In genomic region chr1:108511764-108512163, GRCh38 we compare ENCODE assay signal across 19 cellular contexts.
"Had no signal": no experiment of that assay in that cellular context is flagged by ENCODE, and none has a peak within 500 bp of the region (broad histone marks: within the 10 kb centered on the region; RNA-seq: fewer than 3 reads in every experiment).

No MANE protein-coding gene starts in this region.

- H3K36me3 Mint-ChIP-seq: immature natural killer cell had no signal

- H3K4me3 Mint-ChIP-seq: activated CD8-positive, alpha-beta T cell treated with anti-CD3 and anti-CD28 coated beads, Interleukin-2, amount 10 ng/mL, durations not matched to agents 7 days and 5 days; activated T-helper 1 cell treated with anti-CD3 and anti-CD28 coated beads, Interleukin-12 subunit alpha, Interleukin-12 subunit beta, Interleukin-2, Interleukin-4 antibody, amounts not matched to agents 30 ng/mL and 10 ng/mL and 1 ng/mL, durations not matched to agents 14 hours and 24 hours and 36 hours; immature natural killer cell; naive thymus-derived CD8-positive, alpha-beta T cell; WTC11 had no signal

- H3K9me3 Mint-ChIP-seq: immature natural killer cell; naive thymus-derived CD8-positive, alpha-beta T cell had no signal

- H3K4me3 ChIP-seq: ascending aorta, esophagus muscularis mucosa, right atrium auricular region, suprapubic skin, upper lobe of left lung had no signal

- H3K4me1 Mint-ChIP-seq: immature natural killer cell; naive thymus-derived CD8-positive, alpha-beta T cell; WTC11 had no signal

- H3K27ac Mint-ChIP-seq: activated CD8-positive, alpha-beta T cell treated with anti-CD3 and anti-CD28 coated beads, Interleukin-2, amount 10 ng/mL, durations not matched to agents 7 days and 5 days; activated T-helper 1 cell treated with anti-CD3 and anti-CD28 coated beads, Interleukin-12 subunit alpha, Interleukin-12 subunit beta, Interleukin-2, Interleukin-4 antibody, amounts not matched to agents 30 ng/mL and 10 ng/mL and 1 ng/mL, durations not matched to agents 14 hours and 24 hours and 36 hours; immature natural killer cell; naive thymus-derived CD8-positive, alpha-beta T cell; WTC11 had no signal

- H3K27ac ChIP-seq: ascending aorta, esophagus muscularis mucosa, right atrium auricular region, suprapubic skin, upper lobe of left lung had no signal

- H3K4me1 ChIP-seq: ascending aorta, esophagus muscularis mucosa, right atrium auricular region, suprapubic skin, upper lobe of left lung had no signal

- ATAC-seq: activated CD8-positive, alpha-beta T cell treated with anti-CD3 and anti-CD28 coated beads, Interleukin-2, amount 10 ng/mL, durations not matched to agents 7 days and 5 days; WTC11 had no signal

- DNase-seq: activated CD4-positive, alpha-beta T cell treated with anti-CD3 and anti-CD28 coated beads for 48 hours; activated CD8-positive, alpha-beta memory T cell treated with anti-CD3 and anti-CD28 coated beads, Interleukin-2, amount 50 U/mL, for 48 hours; activated CD8-positive, alpha-beta T cell treated with anti-CD3 and anti-CD28 coated beads, Interleukin-2, amount 10 ng/mL, durations not matched to agents 7 days and 5 days; activated naive CD4-positive, alpha-beta T cell; glutamatergic neuron; left cardiac atrium; posterior cingulate gyrus; stimulated activated naive CD4-positive, alpha-beta T cell treated with Interleukin-2 at 50 U/mL for 16 hours; T1000; upper lobe of left lung had no signal

- H3K27me3 ChIP-seq: ascending aorta, dorsolateral prefrontal cortex, esophagus muscularis mucosa, right atrium auricular region, suprapubic skin, upper lobe of left lung had no signal

- H3K36me3 ChIP-seq: ascending aorta, esophagus muscularis mucosa, right atrium auricular region, suprapubic skin, upper lobe of left lung had no signal

- H3K9me3 ChIP-seq: ascending aorta, esophagus muscularis mucosa, right atrium auricular region, suprapubic skin, upper lobe of left lung had no signal
